Comparison of ENCODE assay signal across 1 cellular context in genomic region chr15:76936671-76937070, GRCh38.
TF ChIP-seq lines count a peak whose summit lies in the region.

No MANE protein-coding gene starts in this region.

TF ChIP-seq in HepG2, 621 proteins besides CTCF, POLR2A, EP300 and RAD21 (continues in another document):
- TF ChIP-seq, protein P1, sequence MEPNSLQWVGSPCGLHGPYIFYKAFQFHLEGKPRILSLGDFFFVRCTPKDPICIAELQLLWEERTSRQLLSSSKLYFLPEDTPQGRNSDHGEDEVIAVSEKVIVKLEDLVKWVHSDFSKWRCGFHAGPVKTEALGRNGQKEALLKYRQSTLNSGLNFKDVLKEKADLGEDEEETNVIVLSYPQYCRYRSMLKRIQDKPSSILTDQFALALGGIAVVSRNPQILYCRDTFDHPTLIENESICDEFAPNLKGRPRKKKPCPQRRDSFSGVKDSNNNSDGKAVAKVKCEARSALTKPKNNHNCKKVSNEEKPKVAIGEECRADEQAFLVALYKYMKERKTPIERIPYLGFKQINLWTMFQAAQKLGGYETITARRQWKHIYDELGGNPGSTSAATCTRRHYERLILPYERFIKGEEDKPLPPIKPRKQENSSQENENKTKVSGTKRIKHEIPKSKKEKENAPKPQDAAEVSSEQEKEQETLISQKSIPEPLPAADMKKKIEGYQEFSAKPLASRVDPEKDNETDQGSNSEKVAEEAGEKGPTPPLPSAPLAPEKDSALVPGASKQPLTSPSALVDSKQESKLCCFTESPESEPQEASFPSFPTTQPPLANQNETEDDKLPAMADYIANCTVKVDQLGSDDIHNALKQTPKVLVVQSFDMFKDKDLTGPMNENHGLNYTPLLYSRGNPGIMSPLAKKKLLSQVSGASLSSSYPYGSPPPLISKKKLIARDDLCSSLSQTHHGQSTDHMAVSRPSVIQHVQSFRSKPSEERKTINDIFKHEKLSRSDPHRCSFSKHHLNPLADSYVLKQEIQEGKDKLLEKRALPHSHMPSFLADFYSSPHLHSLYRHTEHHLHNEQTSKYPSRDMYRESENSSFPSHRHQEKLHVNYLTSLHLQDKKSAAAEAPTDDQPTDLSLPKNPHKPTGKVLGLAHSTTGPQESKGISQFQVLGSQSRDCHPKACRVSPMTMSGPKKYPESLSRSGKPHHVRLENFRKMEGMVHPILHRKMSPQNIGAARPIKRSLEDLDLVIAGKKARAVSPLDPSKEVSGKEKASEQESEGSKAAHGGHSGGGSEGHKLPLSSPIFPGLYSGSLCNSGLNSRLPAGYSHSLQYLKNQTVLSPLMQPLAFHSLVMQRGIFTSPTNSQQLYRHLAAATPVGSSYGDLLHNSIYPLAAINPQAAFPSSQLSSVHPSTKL (CRISPR knock-in tag; IDR thresholded peaks at IDR 0.05): peak; percentile 57
- no peak for TF ChIP-seq MIER3 (CRISPR knock-in tag; IDR thresholded peaks at IDR 0.05; ENCODE audit: borderline replicate concordance)
- 0 out of 2 replicates have a peak, but pooled peaks have one; percentile 5 for TF ChIP-seq HNF4A (CRISPR knock-in tag; IDR thresholded peaks at IDR 0.05)
- no peak for TF ChIP-seq KMT2B (CRISPR knock-in tag; IDR thresholded peaks at IDR 0.05)
- no peak for TF ChIP-seq RFX3 (CRISPR knock-in tag; IDR thresholded peaks at IDR 0.05)
- no peak for TF ChIP-seq ZNF34 (CRISPR knock-in tag; IDR thresholded peaks at IDR 0.05; ENCODE audit: borderline replicate concordance)
- TF ChIP-seq, protein P2, sequence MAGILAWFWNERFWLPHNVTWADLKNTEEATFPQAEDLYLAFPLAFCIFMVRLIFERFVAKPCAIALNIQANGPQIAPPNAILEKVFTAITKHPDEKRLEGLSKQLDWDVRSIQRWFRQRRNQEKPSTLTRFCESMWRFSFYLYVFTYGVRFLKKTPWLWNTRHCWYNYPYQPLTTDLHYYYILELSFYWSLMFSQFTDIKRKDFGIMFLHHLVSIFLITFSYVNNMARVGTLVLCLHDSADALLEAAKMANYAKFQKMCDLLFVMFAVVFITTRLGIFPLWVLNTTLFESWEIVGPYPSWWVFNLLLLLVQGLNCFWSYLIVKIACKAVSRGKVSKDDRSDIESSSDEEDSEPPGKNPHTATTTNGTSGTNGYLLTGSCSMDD (CRISPR knock-in tag; IDR thresholded peaks at IDR 0.05): no peak
- no peak for TF ChIP-seq CHCHD3 (CRISPR knock-in tag; IDR thresholded peaks at IDR 0.05)
- 0 out of 2 replicates have a peak, but pooled peaks have one; percentile 19 for TF ChIP-seq PATZ1 (CRISPR knock-in tag; IDR thresholded peaks at IDR 0.05)
- peak; percentile 34; the same call in 1 of the 2 replicates for TF ChIP-seq FOXA3 (CRISPR knock-in tag; IDR thresholded peaks at IDR 0.05)
- no peak for TF ChIP-seq HNF4G (IDR thresholded peaks at IDR 0.05; ENCODE audit: borderline replicate concordance, low read depth, low read length)
- no peak for TF ChIP-seq HNF4G (CRISPR knock-in tag; IDR thresholded peaks at IDR 0.05; ENCODE audit: borderline replicate concordance, low read depth)
- TF ChIP-seq MED1 (CRISPR knock-in tag; IDR thresholded peaks at IDR 0.05): 0 out of 2 replicates have a peak, but pooled peaks have one; percentile 21
- TF ChIP-seq ZNF646 (CRISPR knock-in tag; IDR thresholded peaks at IDR 0.05): no peak
- TF ChIP-seq BCL6 (CRISPR knock-in tag; IDR thresholded peaks at IDR 0.05): peak; percentile 45; the same call in 1 of the 2 replicates
- TF ChIP-seq SMAD3 (CRISPR knock-in tag; IDR thresholded peaks at IDR 0.05): no peak
- TF ChIP-seq TCF7L2 (IDR thresholded peaks at IDR 0.05; ENCODE audit: low read depth, low read length): 0 out of 2 replicates have a peak, but pooled peaks have one; percentile 51
- TF ChIP-seq HDAC2 (CRISPR knock-in tag; IDR thresholded peaks at IDR 0.05): 0 out of 2 replicates have a peak, but pooled peaks have one; percentile 32
- no peak for TF ChIP-seq SOX6 (IDR thresholded peaks at IDR 0.05)
- TF ChIP-seq SOX6 (CRISPR knock-in tag; IDR thresholded peaks at IDR 0.05): peak; percentile 77
- TF ChIP-seq ZNF788 (CRISPR knock-in tag; IDR thresholded peaks at IDR 0.05; ENCODE audit: borderline replicate concordance): no peak
- no peak for TF ChIP-seq ONECUT2 (CRISPR knock-in tag; IDR thresholded peaks at IDR 0.05)
- TF ChIP-seq CEBPB (IDR thresholded peaks at IDR 0.05; ENCODE audit: borderline replicate concordance, low read depth, low read length): peak; percentile 94
- 0 out of 2 replicates have a peak, but pooled peaks have one; percentile 40 for TF ChIP-seq ZNF12 (CRISPR knock-in tag; IDR thresholded peaks at IDR 0.05)
- no peak for TF ChIP-seq NR2F2 (IDR thresholded peaks at IDR 0.05; ENCODE audit: borderline replicate concordance, low read depth)
- TF ChIP-seq GATAD2A (CRISPR knock-in tag; IDR thresholded peaks at IDR 0.05): peak; percentile 72
- TF ChIP-seq NFIB (CRISPR knock-in tag; IDR thresholded peaks at IDR 0.05; ENCODE audit: borderline replicate concordance): no peak
- TF ChIP-seq AKAP8 (CRISPR knock-in tag; IDR thresholded peaks at IDR 0.05): no peak
- no peak for TF ChIP-seq HOXA5 (CRISPR knock-in tag; IDR thresholded peaks at IDR 0.05)
- no peak for TF ChIP-seq ZNF446 (CRISPR knock-in tag; IDR thresholded peaks at IDR 0.05)
- TF ChIP-seq, protein P3, sequence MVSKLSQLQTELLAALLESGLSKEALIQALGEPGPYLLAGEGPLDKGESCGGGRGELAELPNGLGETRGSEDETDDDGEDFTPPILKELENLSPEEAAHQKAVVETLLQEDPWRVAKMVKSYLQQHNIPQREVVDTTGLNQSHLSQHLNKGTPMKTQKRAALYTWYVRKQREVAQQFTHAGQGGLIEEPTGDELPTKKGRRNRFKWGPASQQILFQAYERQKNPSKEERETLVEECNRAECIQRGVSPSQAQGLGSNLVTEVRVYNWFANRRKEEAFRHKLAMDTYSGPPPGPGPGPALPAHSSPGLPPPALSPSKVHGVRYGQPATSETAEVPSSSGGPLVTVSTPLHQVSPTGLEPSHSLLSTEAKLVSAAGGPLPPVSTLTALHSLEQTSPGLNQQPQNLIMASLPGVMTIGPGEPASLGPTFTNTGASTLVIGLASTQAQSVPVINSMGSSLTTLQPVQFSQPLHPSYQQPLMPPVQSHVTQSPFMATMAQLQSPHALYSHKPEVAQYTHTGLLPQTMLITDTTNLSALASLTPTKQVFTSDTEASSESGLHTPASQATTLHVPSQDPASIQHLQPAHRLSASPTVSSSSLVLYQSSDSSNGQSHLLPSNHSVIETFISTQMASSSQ (IDR thresholded peaks at IDR 0.05; ENCODE audit: low read depth): 0 out of 2 replicates have a peak, but pooled peaks have one; percentile 22
- TF ChIP-seq, protein P3 (CRISPR knock-in tag; IDR thresholded peaks at IDR 0.05; ENCODE audit: borderline replicate concordance): no peak; the same call in 1 of the 2 replicates
- peak; percentile 70; the same call in 1 of the 2 replicates for TF ChIP-seq SOX5 (CRISPR knock-in tag; IDR thresholded peaks at IDR 0.05; ENCODE audit: borderline replicate concordance)
- no peak for TF ChIP-seq TGIF2 (CRISPR knock-in tag; IDR thresholded peaks at IDR 0.05)
- peak; percentile 87 for TF ChIP-seq CEBPG (CRISPR knock-in tag; IDR thresholded peaks at IDR 0.05)
- TF ChIP-seq FOSL2 (CRISPR knock-in tag; IDR thresholded peaks at IDR 0.05): peak; percentile 13; the same call in 1 of the 2 replicates
- no peak for TF ChIP-seq SOX13 (IDR thresholded peaks at IDR 0.05)
- TF ChIP-seq SOX13 (CRISPR knock-in tag; conservative IDR thresholded peaks at IDR 0.05 in 1 of 2, IDR thresholded peaks at IDR 0.05 in 1 of 2): peak in 1 of 2 experiments; percentile 84; a peak in 2 of 4 replicates
- TF ChIP-seq HOMEZ (CRISPR knock-in tag; IDR thresholded peaks at IDR 0.05; ENCODE audit: low read depth): 0 out of 2 replicates have a peak, but pooled peaks have one; percentile 27
- peak; percentile 44; the same call in 1 of the 2 replicates for TF ChIP-seq ZNF263 (CRISPR knock-in tag; IDR thresholded peaks at IDR 0.05)
- TF ChIP-seq ZNF503 (CRISPR knock-in tag; IDR thresholded peaks at IDR 0.05): 0 out of 2 replicates have a peak, but pooled peaks have one; percentile 24
